8 cellular contexts compared by ENCODE assay signal in the genomic region with DNA sequence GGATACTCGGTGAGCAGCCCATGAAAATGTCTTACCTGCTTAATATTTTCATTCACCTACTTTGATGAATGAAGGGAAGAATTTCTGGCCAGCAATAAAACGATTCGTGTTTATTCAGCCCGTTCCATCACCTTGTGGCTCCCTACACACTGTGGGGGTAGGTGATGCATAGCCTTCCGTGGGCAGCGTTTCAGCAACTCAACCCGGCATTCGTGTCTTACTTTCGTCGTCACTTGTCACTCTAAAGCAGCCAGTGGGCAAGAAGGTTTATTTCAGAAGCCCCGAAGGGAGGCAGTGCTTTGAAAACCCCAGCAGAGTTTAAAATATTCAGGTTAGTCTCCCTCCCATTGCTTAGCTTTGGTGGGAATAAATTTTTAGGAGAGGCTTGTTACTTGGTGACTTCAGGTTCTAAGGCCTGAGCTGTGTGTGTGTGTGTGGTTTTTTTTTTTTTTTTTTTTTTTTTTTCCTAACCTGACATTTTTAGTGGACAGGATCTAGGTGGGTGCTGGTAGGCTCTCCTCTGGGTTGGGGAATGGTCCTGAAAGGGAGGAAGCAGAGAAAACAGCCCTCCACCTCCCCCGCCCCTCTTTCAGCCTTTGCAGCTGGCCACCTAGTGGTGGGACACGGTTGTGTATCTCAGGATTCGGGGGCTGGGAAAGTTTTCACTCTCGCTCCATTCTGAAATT. TPM values are rescaled to one million over a fixed set of nuclear protein-coding genes. Genes with fewer than 3 reads are reported as not detected.
A peak's percentile ranks its signal among the peaks of the same experiment; 100 is the strongest.
DNase-seq lines count a peak whose midpoint lies in the region; ATAC-seq and TF ChIP-seq lines count a peak whose summit lies in the region.

No MANE protein-coding gene starts in this region.

- TF ChIP-seq CTCF in LNCAP (IDR thresholded peaks at IDR 0.05), result peak; percentile 73
- TF ChIP-seq CTCF in colonic mucosa (IDR thresholded peaks at IDR 0.05), result peak; percentile 64
- TF ChIP-seq CTCF in left lung (IDR thresholded peaks at IDR 0.05), result peak; percentile 63 to 79

- H3K4me3 ChIP-seq in colonic mucosa (peak overlapping the region; percentile 58), left lung (peak overlapping the region; percentile 91 to 94)

- intact Hi-C loops in colonic mucosa (cut with DNase I), result no loop called here
- intact Hi-C loops in left lung (cut with DNase I), result loop anchor here in 1 of 2 donors (10.0 kb wide), 3 partner anchors 76 to 236 kb away; no protein-coding TSS in a partner anchor

- ATAC-seq in left lung (peak; percentile 8), HG02840 (IDR thresholded peaks at IDR 0.05; ENCODE audit: low FRiP score, unreplicated experiment) (no peak), GM19395 (IDR thresholded peaks at IDR 0.05; ENCODE audit: unreplicated experiment) (no peak)

- H3K27ac ChIP-seq in colonic mucosa, result peak overlapping the region; percentile 94
- H3K27ac ChIP-seq in left lung, result peak overlapping the region; percentile 69 to 97

- H3K9me3 ChIP-seq in colonic mucosa (no peaks in the 10 kb centered on the region), left lung (no peaks in the 10 kb centered on the region)

- DNase-seq in ELF-1 (ENCODE audit: low read depth, low spot score) (peak; percentile 76), colonic mucosa (peak; percentile 71), left lung (peak in 1 of 2 donors; percentile 51)
- peak; percentile 38 to 40 for DNase-seq in activated CD4-positive, alpha-beta T cell treated with anti-CD3 and anti-CD28 coated beads for 24 hours (ENCODE audit: low read depth in 2 of 2)
- peak; percentile 55 to 59 for DNase-seq in stimulated activated CD4-positive, alpha-beta T cell treated with anti-CD3 and anti-CD28 coated beads, Interleukin-2, amount 100 ng/mL, for 48 hours

- no peaks in the 10 kb centered on the region for H3K27me3 ChIP-seq in colonic mucosa
- H3K27me3 ChIP-seq in left lung, result peaks cover 0 to 16% of the 10 kb centered on the region in 2 donors

- H3K36me3 ChIP-seq in colonic mucosa, result no peaks in the 10 kb centered on the region
- no peaks in the 10 kb centered on the region for H3K36me3 ChIP-seq in left lung

- H3K4me1 ChIP-seq in colonic mucosa, result no peaks in the 10 kb centered on the region
- peaks cover 25 to 66% of the 10 kb centered on the region in 2 donors for H3K4me1 ChIP-seq in left lung

- H3K9ac ChIP-seq in colonic mucosa (ENCODE audit: low read depth in 2 of 2, low read length in 2 of 2), result peak overlapping the region; percentile 38 to 68

RNA-seq across cellular contexts. Expression of a gene that starts 1.8 kb away (rescaled TPM):
- 10 to 100 TPM in 1 of 2 donors, 1 to 10 TPM in 1; 4.6 to 12.7 TPM for total RNA-seq in colonic mucosa
- total RNA-seq in left lung, result 10 to 100 TPM; 34.6 to 39.2 TPM

RNA-seq across cellular contexts. Expression of a gene that starts 30.6 kb away (rescaled TPM):
- total RNA-seq in colonic mucosa (100 to 1,000 TPM; 147 to 156 TPM), left lung (100 to 1,000 TPM; 122 to 123 TPM)

RNA-seq across cellular contexts. Expression of a gene that starts 43.7 kb away (rescaled TPM):
- total RNA-seq in colonic mucosa (10 to 100 TPM; 29.4 to 37.2 TPM), left lung (10 to 100 TPM; 13.2 to 23.1 TPM)
